ENCODE assay signal across 38 cellular contexts in genomic region chr6:34046617-34047016, GRCh38.
"Had no signal": no experiment of that assay in that cellular context is flagged by ENCODE, and none has a peak within 500 bp of the region (broad histone marks: within the 10 kb centered on the region; RNA-seq: fewer than 3 reads in every experiment).

No MANE protein-coding gene starts in this region.

- H3K9me3 Mint-ChIP-seq: activated CD4-positive, alpha-beta T cell treated with anti-CD3 and anti-CD28 coated beads, Interleukin-2, amount 10 ng/mL, durations not matched to agents 7 days and 5 days; activated naive CD4-positive, alpha-beta T cell treated with anti-CD3 and anti-CD28 coated beads for 36 hours; activated naive CD4-positive, alpha-beta T cell treated with anti-CD3 and anti-CD28 coated beads, Interleukin-2, amount 50 U/mL, for 72 hours; activated naive CD8-positive, alpha-beta T cell treated with anti-CD3 and anti-CD28 coated beads for 36 hours; activated T-cell treated with anti-CD3 and anti-CD28 coated beads, Interleukin-2, amount 50 U/mL, for 4 hours; activated T-cell treated with anti-CD3 and anti-CD28 coated beads, Interleukin-2, amount 50 U/mL, for 72 hours; activated T-helper 1 cell treated with anti-CD3 and anti-CD28 coated beads, Interleukin-12 subunit alpha, Interleukin-12 subunit beta, Interleukin-2, Interleukin-4 antibody, amounts not matched to agents 30 ng/mL and 10 ng/mL and 1 ng/mL, durations not matched to agents 14 hours and 24 hours and 36 hours; activated T-helper 17 cell treated with anti-CD3 and anti-CD28 coated beads, Interleukin-2, amount 50 U/mL, for 72 hours; T-helper 1 cell treated with Interleukin-12 subunit alpha and Interleukin-12 subunit beta and Interleukin-4 antibody, amounts not matched to agents 30 μg/mL and 1 μg/mL, for 36 hours; T-helper 2 cell treated with Interferon-gamma antibody and Interleukin-4, amounts not matched to agents 5 μg/mL and 100 μg/mL, for 36 hours had no signal

- H3K27me3 Mint-ChIP-seq: activated CD4-positive, alpha-beta T cell treated with anti-CD3 and anti-CD28 coated beads for 36 hours; activated naive CD8-positive, alpha-beta T cell treated with anti-CD3 and anti-CD28 coated beads for 36 hours; activated T-helper 17 cell treated with anti-CD3 and anti-CD28 coated beads, Interleukin-2, amount 50 U/mL, for 72 hours had no signal

- H3K27ac ChIP-seq: adrenal gland, body of pancreas, brain microvascular endothelial cell, breast epithelium had no signal

- DNase-seq: activated CD4-positive, alpha-beta memory T cell treated with anti-CD3 and anti-CD28 coated beads, Interleukin-2, amount 10 ng/mL, durations not matched to agents 7 days and 5 days; activated CD4-positive, alpha-beta T cell treated with anti-CD3 and anti-CD28 coated beads for 1 hour; activated CD4-positive, alpha-beta T cell treated with anti-CD3 and anti-CD28 coated beads for 36 hours; activated CD4-positive, alpha-beta T cell treated with anti-CD3 and anti-CD28 coated beads for 48 hours; activated CD4-positive, alpha-beta T cell treated with anti-CD3 and anti-CD28 coated beads, Interleukin-2, amount 10 ng/mL, durations not matched to agents 7 days and 5 days; activated CD4-positive, alpha-beta T cell treated with anti-CD3 and anti-CD28 coated beads, Interleukin-2, amount 50 U/mL, for 48 hours; activated CD4-positive, CD25-positive, alpha-beta regulatory T cell; activated CD8-positive, alpha-beta memory T cell treated with anti-CD3 and anti-CD28 coated beads for 24 hours; activated CD8-positive, alpha-beta memory T cell treated with anti-CD3 and anti-CD28 coated beads, Interleukin-2, amount 50 U/mL, for 4 hours; activated CD8-positive, alpha-beta T cell treated with anti-CD3 and anti-CD28 coated beads, Interleukin-2, amount 10 ng/mL, durations not matched to agents 7 days and 5 days; activated effector memory CD4-positive, alpha-beta T cell treated with anti-CD3 and anti-CD28 coated beads, Interleukin-2, amount 50 U/mL, for 16 hours; activated gamma-delta T cell treated with Interleukin-2 at 50 U/mL for 16 hours; activated naive CD4-positive, alpha-beta T cell; activated naive CD4-positive, alpha-beta T cell treated with anti-CD3 and anti-CD28 coated beads for 36 hours; activated naive CD4-positive, alpha-beta T cell treated with anti-CD3 and anti-CD28 coated beads, Interleukin-2, amount 50 U/mL, for 16 hours; activated naive CD8-positive, alpha-beta T cell treated with anti-CD3 and anti-CD28 coated beads for 36 hours; activated T-cell treated with anti-CD3 and anti-CD28 coated beads for 4 hours; activated T-cell treated with anti-CD3 and anti-CD28 coated beads, Interleukin-2, amount 50 U/mL, for 1 hour; activated T-cell treated with anti-CD3 and anti-CD28 coated beads, Interleukin-2, amount 50 U/mL, for 4 hours; activated T-cell treated with anti-CD3 and anti-CD28 coated beads, Interleukin-2, amount 50 U/mL, for 72 hours; adrenal gland; amniotic stem cell; aorta; body of pancreas; brain microvascular endothelial cell; central memory CD4-positive, alpha-beta T cell; T-helper 1 cell; T-helper 2 cell; T-helper 9 cell; WERI-Rb-1 had no signal

- H3K9me3 ChIP-seq: adrenal gland, body of pancreas, breast epithelium had no signal

- H3K4me3 ChIP-seq: adrenal gland, body of pancreas, breast epithelium had no signal

- ATAC-seq: activated CD4-positive, alpha-beta T cell treated with anti-CD3 and anti-CD28 coated beads for 36 hours; activated CD4-positive, CD25-positive, alpha-beta regulatory T cell treated with anti-CD3 and anti-CD28 coated beads, Interleukin-2, amount 50 U/mL, for 24 hours; activated CD8-positive, alpha-beta T cell treated with anti-CD3 and anti-CD28 coated beads, Interleukin-2, amount 10 ng/mL, durations not matched to agents 7 days and 5 days; activated naive CD4-positive, alpha-beta T cell treated with anti-CD3 and anti-CD28 coated beads, Interleukin-2, amount 50 U/mL, for 72 hours; activated T-cell treated with anti-CD3 and anti-CD28 coated beads, Interleukin-2, amount 50 U/mL, for 4 hours; activated T-cell treated with anti-CD3 and anti-CD28 coated beads, Interleukin-2, amount 50 U/mL, for 72 hours; activated T-helper 17 cell treated with anti-CD3 and anti-CD28 coated beads, Interleukin-2, amount 50 U/mL, for 72 hours; body of pancreas; WTC11 had no signal

- H3K36me3 Mint-ChIP-seq: activated naive CD4-positive, alpha-beta T cell treated with anti-CD3 and anti-CD28 coated beads, Interleukin-2, amount 50 U/mL, for 72 hours; activated naive CD8-positive, alpha-beta T cell treated with anti-CD3 and anti-CD28 coated beads for 36 hours; WTC11 had no signal

- H3K4me1 ChIP-seq: adrenal gland, body of pancreas, breast epithelium had no signal

- H3K27me3 ChIP-seq: body of pancreas, breast epithelium had no signal

- H3K27ac Mint-ChIP-seq: activated CD4-positive, alpha-beta memory T cell treated with anti-CD3 and anti-CD28 coated beads, Interleukin-2, amount 10 ng/mL, durations not matched to agents 7 days and 5 days; activated CD4-positive, alpha-beta T cell treated with anti-CD3 and anti-CD28 coated beads for 36 hours; activated CD4-positive, alpha-beta T cell treated with anti-CD3 and anti-CD28 coated beads, Interleukin-2, amount 10 ng/mL, durations not matched to agents 7 days and 5 days; activated CD8-positive, alpha-beta T cell treated with anti-CD3 and anti-CD28 coated beads, Interleukin-2, amount 10 ng/mL, durations not matched to agents 7 days and 5 days; activated naive CD4-positive, alpha-beta T cell treated with anti-CD3 and anti-CD28 coated beads for 36 hours; activated naive CD4-positive, alpha-beta T cell treated with anti-CD3 and anti-CD28 coated beads, Interleukin-2, amount 50 U/mL, for 72 hours; activated naive CD8-positive, alpha-beta T cell treated with anti-CD3 and anti-CD28 coated beads for 36 hours; activated T-cell treated with anti-CD3 and anti-CD28 coated beads, Interleukin-2, amount 50 U/mL, for 72 hours; activated T-helper 1 cell treated with anti-CD3 and anti-CD28 coated beads, Interleukin-12 subunit alpha, Interleukin-12 subunit beta, Interleukin-2, Interleukin-4 antibody, amounts not matched to agents 30 ng/mL and 10 ng/mL and 1 ng/mL, durations not matched to agents 14 hours and 24 hours and 36 hours; activated T-helper 17 cell treated with anti-CD3 and anti-CD28 coated beads, Interleukin-2, amount 50 U/mL, for 72 hours; T-helper 1 cell treated with Interleukin-12 subunit alpha and Interleukin-12 subunit beta and Interleukin-4 antibody, amounts not matched to agents 30 μg/mL and 1 μg/mL, for 36 hours; T-helper 2 cell treated with Interferon-gamma antibody and Interleukin-4, amounts not matched to agents 5 μg/mL and 100 μg/mL, for 36 hours; WTC11 had no signal

- H3K4me3 Mint-ChIP-seq: activated CD4-positive, alpha-beta memory T cell treated with anti-CD3 and anti-CD28 coated beads, Interleukin-2, amount 10 ng/mL, durations not matched to agents 7 days and 5 days; activated CD4-positive, alpha-beta T cell treated with anti-CD3 and anti-CD28 coated beads for 36 hours; activated CD4-positive, alpha-beta T cell treated with anti-CD3 and anti-CD28 coated beads, Interleukin-2, amount 10 ng/mL, durations not matched to agents 7 days and 5 days; activated CD8-positive, alpha-beta T cell treated with anti-CD3 and anti-CD28 coated beads, Interleukin-2, amount 10 ng/mL, durations not matched to agents 7 days and 5 days; activated naive CD4-positive, alpha-beta T cell treated with anti-CD3 and anti-CD28 coated beads for 36 hours; activated naive CD8-positive, alpha-beta T cell treated with anti-CD3 and anti-CD28 coated beads for 36 hours; activated T-cell treated with anti-CD3 and anti-CD28 coated beads, Interleukin-2, amount 50 U/mL, for 4 hours; activated T-cell treated with anti-CD3 and anti-CD28 coated beads, Interleukin-2, amount 50 U/mL, for 72 hours; activated T-helper 1 cell treated with anti-CD3 and anti-CD28 coated beads, Interleukin-12 subunit alpha, Interleukin-12 subunit beta, Interleukin-2, Interleukin-4 antibody, amounts not matched to agents 30 ng/mL and 10 ng/mL and 1 ng/mL, durations not matched to agents 14 hours and 24 hours and 36 hours; activated T-helper 17 cell treated with anti-CD3 and anti-CD28 coated beads, Interleukin-2, amount 50 U/mL, for 72 hours; T-helper 1 cell treated with Interleukin-12 subunit alpha and Interleukin-12 subunit beta and Interleukin-4 antibody, amounts not matched to agents 30 μg/mL and 1 μg/mL, for 36 hours; T-helper 2 cell treated with Interferon-gamma antibody and Interleukin-4, amounts not matched to agents 5 μg/mL and 100 μg/mL, for 36 hours; WTC11 had no signal

- H3K36me3 ChIP-seq: adrenal gland, brain microvascular endothelial cell, breast epithelium had no signal
